17 cellular contexts compared by ENCODE assay signal in genomic region chr17:37312137-37312923, GRCh38.
A peak's percentile ranks its signal among the peaks of the same experiment; 100 is the strongest.
DNase-seq lines count a peak whose midpoint lies in the region; ATAC-seq, FAIRE-seq and TF ChIP-seq lines count a peak whose summit lies in the region.
"Had no signal": no experiment of that assay in that cellular context is flagged by ENCODE, and none has a peak within 500 bp of the region (broad histone marks: within the 10 kb centered on the region; RNA-seq: fewer than 3 reads in every experiment).

No MANE protein-coding gene starts in this region.

- FAIRE-seq in HepG2 (lab: Jason Lieb, UNC), result no peak
- FAIRE-seq: G401.6, GM12892, GM19239 had no signal

- TF ChIP-seq EP300 in HepG2 (IDR thresholded peaks at IDR 0.05; ENCODE audit: low read depth in 2 of 2, low read length in 2 of 2), result no peak
- no peak for TF ChIP-seq EP300 in HepG2 (CRISPR knock-in tag; IDR thresholded peaks at IDR 0.05; ENCODE audit: borderline replicate concordance)

- CTCF ChIA-PET in HepG2 (lab: Yijun Ruan, JAX; ENCODE audit: low intra/inter-chr PET ratio, low total read pairs), result no interaction called here
- CTCF ChIA-PET in CD4-positive, alpha-beta T cell (lab: Charles Lee), result no interaction called here

- H3K36me3 Mint-ChIP-seq in endothelial cell (ENCODE audit: low read depth, unreplicated experiment), result peaks cover 7% of the 10 kb centered on the region
- peaks cover 13% of the 10 kb centered on the region for H3K36me3 Mint-ChIP-seq in CD4-positive, alpha-beta T cell (ENCODE audit: low read depth)

- H3K27me3 ChIP-seq in HepG2 (ENCODE audit: control insufficient read depth in 1 of 2, insufficient read depth in 2 of 2, low read length in 2 of 2), result no peaks in the 10 kb centered on the region
- H3K27me3 ChIP-seq in right lobe of liver, result no peaks in the 10 kb centered on the region
- H3K27me3 ChIP-seq in CD4-positive, alpha-beta T cell (ENCODE audit: control insufficient read depth, insufficient read depth, low read length), result no peaks in the 10 kb centered on the region
- H3K27me3 ChIP-seq in adrenal gland, result no peaks in the 10 kb centered on the region
- H3K27me3 ChIP-seq: SJCRH30 had no signal

- H4K20me1 ChIP-seq in HepG2 (ENCODE audit: insufficient read depth, low read length), result no peaks in the 10 kb centered on the region; the same call in 1 of the 2 replicates

- no peak for TF ChIP-seq POLR2A in HepG2 (IDR thresholded peaks at IDR 0.05; ENCODE audit: insufficient read depth in 1 of 2, low read depth in 2 of 2, low read length in 2 of 2)
- no peak for TF ChIP-seq POLR2A in right lobe of liver (IDR thresholded peaks at IDR 0.05)
- TF ChIP-seq POLR2A in adrenal gland (IDR thresholded peaks at IDR 0.05), result no peak

- 95% methylated on average over 3 of the region's 3 CpGs for WGBS in HepG2 (ENCODE audit: low lambda C conversion rate)
- WGBS in right lobe of liver (ENCODE audit: insufficient coverage, low coverage, low lambda C conversion rate, missing lambda C conversion rate), result 93% methylated on average over 3 of the region's 3 CpGs
- WGBS in adrenal gland, 4 donors, result 92 to 97% (median 94%) methylated on average over 3 of the region's 3 CpGs

- in situ Hi-C loops in HepG2 (cut with HindIII; ENCODE audit: extremely low pct_ligation_motif_present, low pct_unique_long_range_greater_than_20kb), result no loop called here

- H3K27ac Mint-ChIP-seq in endothelial cell (ENCODE audit: unreplicated experiment), result peak overlapping the region; percentile 25
- no peak overlapping the region for H3K27ac Mint-ChIP-seq in CD4-positive, alpha-beta T cell

- TF ChIP-seq CTCF in HepG2 (CRISPR knock-in tag; IDR thresholded peaks at IDR 0.05), result no peak
- TF ChIP-seq CTCF in right lobe of liver (IDR thresholded peaks at IDR 0.05), result no peak
- no peak for TF ChIP-seq CTCF in endothelial cell (IDR thresholded peaks at IDR 0.05; ENCODE audit: unreplicated experiment)
- TF ChIP-seq CTCF in CD4-positive, alpha-beta T cell (IDR thresholded peaks at IDR 0.05), result no peak
- TF ChIP-seq CTCF in adrenal gland (IDR thresholded peaks at IDR 0.05), result no peak

- H3K4me1 ChIP-seq in HepG2 (ENCODE audit: insufficient read depth, low read length), result no peaks in the 10 kb centered on the region
- no peaks in the 10 kb centered on the region for H3K4me1 ChIP-seq in right lobe of liver
- H3K4me1 ChIP-seq in adrenal gland (replicated peaks in 1 of 2), result no peaks in the 10 kb centered on the region
- H3K4me1 ChIP-seq: Caco-2, SJCRH30 had no signal

- H3K27me3 Mint-ChIP-seq in endothelial cell (ENCODE audit: unreplicated experiment), result no peaks in the 10 kb centered on the region
- no peaks in the 10 kb centered on the region for H3K27me3 Mint-ChIP-seq in CD4-positive, alpha-beta T cell

- H3K27ac ChIP-seq in HepG2 (ENCODE audit: extremely low read length, insufficient read depth, low read length), result no peak overlapping the region
- no peak overlapping the region for H3K27ac ChIP-seq in right lobe of liver
- H3K27ac ChIP-seq in CD4-positive, alpha-beta T cell (ENCODE audit: low read depth, low read length), result no peak overlapping the region
- H3K27ac ChIP-seq in adrenal gland, result no peak overlapping the region
- H3K27ac ChIP-seq: SJCRH30 had no signal

- H3K4me3 Mint-ChIP-seq in endothelial cell (ENCODE audit: unreplicated experiment), result no peak overlapping the region
- no peak overlapping the region for H3K4me3 Mint-ChIP-seq in CD4-positive, alpha-beta T cell

- peaks cover 28% of the 10 kb centered on the region for H3K4me1 Mint-ChIP-seq in endothelial cell (ENCODE audit: unreplicated experiment)
- no peaks in the 10 kb centered on the region for H3K4me1 Mint-ChIP-seq in CD4-positive, alpha-beta T cell (ENCODE audit: low read depth)

- H3K36me3 ChIP-seq in HepG2 (replicated peaks in 1 of 2; ENCODE audit: control insufficient read depth in 1 of 2, insufficient read depth in 2 of 2, low read length in 2 of 2) (peaks cover 1 to 30% of the 10 kb centered on the region in 2 experiments; a peak in 2 of 5 replicates), right lobe of liver (no peaks in the 10 kb centered on the region), adrenal gland (replicated peaks in 1 of 2) (no peaks in the 10 kb centered on the region)

- H3K9me3 Mint-ChIP-seq in endothelial cell (ENCODE audit: unreplicated experiment), result no peaks in the 10 kb centered on the region
- H3K9me3 Mint-ChIP-seq in CD4-positive, alpha-beta T cell, result no peaks in the 10 kb centered on the region

- H3K79me2 ChIP-seq in HepG2 (ENCODE audit: insufficient read depth, low read length), result peaks cover 55% of the 10 kb centered on the region

- no peak overlapping the region for H3K9ac ChIP-seq in HepG2 (ENCODE audit: insufficient read depth, low read depth, low read length)

- H2AFZ ChIP-seq in HepG2 (ENCODE audit: low read length), result no peak overlapping the region

- ATAC-seq in HepG2, result no peak
- no peak for ATAC-seq in right lobe of liver
- no peak for ATAC-seq in HG02884 (IDR thresholded peaks at IDR 0.05; ENCODE audit: unreplicated experiment)
- no peak for ATAC-seq in CD4-positive, alpha-beta T cell (ENCODE audit: poor library complexity)

- H3K9me3 ChIP-seq in HepG2 (ENCODE audit: low read length) (no peaks in the 10 kb centered on the region), right lobe of liver (no peaks in the 10 kb centered on the region), adrenal gland (replicated peaks in 1 of 3) (no peaks in the 10 kb centered on the region)
- H3K9me3 ChIP-seq in CD4-positive, alpha-beta T cell (ENCODE audit: control insufficient read depth, low read length), result no peaks in the 10 kb centered on the region
- H3K9me3 ChIP-seq: Caco-2, SJCRH30 had no signal

- H3K4me2 ChIP-seq in HepG2 (ENCODE audit: low read depth, low read length), result no peak overlapping the region

- intact Hi-C loops in HepG2 (cut with micrococcal nuclease; ENCODE audit: unreplicated experiment) (no loop called here), right lobe of liver (cut with DNase I) (no loop called here), adrenal gland (cut with DNase I) (no loop called here)
- intact Hi-C loops in CD4-positive, alpha-beta T cell (cut with DNase I, micrococcal nuclease), result no loop called here

- DNase-seq in HepG2 (ENCODE audit: low spot score) (no peak), right lobe of liver (no peak), NCI-H748 (lab: John Stamatoyannopoulos, UW; ENCODE audit: unreplicated experiment) (peak; percentile 64), endothelial cell (ENCODE audit: low spot score) (no peak), NCI-H1436 (lab: John Stamatoyannopoulos, UW) (no peak), adrenal gland (no peak)
- no peak for DNase-seq in CD4-positive, alpha-beta T cell
- DNase-seq: C1 segment of cervical spinal cord, Caco-2, NCI-H1048, NCI-H187, RPMI8226, SJCRH30 had no signal

- TF ChIP-seq RAD21 in HepG2 (CRISPR knock-in tag; IDR thresholded peaks at IDR 0.05), result no peak

- POLR2A ChIA-PET in HepG2 (lab: Yijun Ruan, JAX), result no interaction called here
- POLR2A ChIA-PET in CD4-positive, alpha-beta T cell (lab: Charles Lee), result no interaction called here

- H3K4me3 ChIP-seq in HepG2 (replicated peaks in 1 of 3; ENCODE audit: insufficient read depth in 1 of 3, low read depth in 2 of 3, low read length in 3 of 3) (no peak overlapping the region), right lobe of liver (no peak overlapping the region), adrenal gland (no peak overlapping the region)
- H3K4me3 ChIP-seq: SJCRH30 had no signal

- TSS peak; percentile 6 for BruUV-seq in HepG2 (replicated peaks; lab: Mats Ljungman, UMichigan)

TF ChIP-seq in HepG2, 621 proteins besides CTCF, POLR2A, EP300 and RAD21:
- TF ChIP-seq ZNF121 (CRISPR knock-in tag; IDR thresholded peaks at IDR 0.05) (peak; percentile 45; the same call in 1 of the 2 replicates), PHF5A (CRISPR knock-in tag; IDR thresholded peaks at IDR 0.05; ENCODE audit: low read depth, unreplicated experiment) (no peak), HNRNPL (IDR thresholded peaks at IDR 0.05; ENCODE audit: low read depth, low read length) (no peak)
- TF ChIP-seq, protein P1, sequence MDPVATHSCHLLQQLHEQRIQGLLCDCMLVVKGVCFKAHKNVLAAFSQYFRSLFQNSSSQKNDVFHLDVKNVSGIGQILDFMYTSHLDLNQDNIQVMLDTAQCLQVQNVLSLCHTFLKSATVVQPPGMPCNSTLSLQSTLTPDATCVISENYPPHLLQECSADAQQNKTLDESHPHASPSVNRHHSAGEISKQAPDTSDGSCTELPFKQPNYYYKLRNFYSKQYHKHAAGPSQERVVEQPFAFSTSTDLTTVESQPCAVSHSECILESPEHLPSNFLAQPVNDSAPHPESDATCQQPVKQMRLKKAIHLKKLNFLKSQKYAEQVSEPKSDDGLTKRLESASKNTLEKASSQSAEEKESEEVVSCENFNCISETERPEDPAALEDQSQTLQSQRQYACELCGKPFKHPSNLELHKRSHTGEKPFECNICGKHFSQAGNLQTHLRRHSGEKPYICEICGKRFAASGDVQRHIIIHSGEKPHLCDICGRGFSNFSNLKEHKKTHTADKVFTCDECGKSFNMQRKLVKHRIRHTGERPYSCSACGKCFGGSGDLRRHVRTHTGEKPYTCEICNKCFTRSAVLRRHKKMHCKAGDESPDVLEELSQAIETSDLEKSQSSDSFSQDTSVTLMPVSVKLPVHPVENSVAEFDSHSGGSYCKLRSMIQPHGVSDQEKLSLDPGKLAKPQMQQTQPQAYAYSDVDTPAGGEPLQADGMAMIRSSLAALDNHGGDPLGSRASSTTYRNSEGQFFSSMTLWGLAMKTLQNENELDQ (CRISPR knock-in tag; IDR thresholded peaks at IDR 0.05; ENCODE audit: borderline replicate concordance), result no peak
